In genomic region chr14:99505089-99505488, GRCh38 we compare ENCODE assay signal across 26 cellular contexts. TPM values are rescaled to one million over a fixed set of nuclear protein-coding genes. Genes with fewer than 3 reads are reported as not detected.
DNase-seq lines count a peak whose midpoint lies in the region; ATAC-seq, FAIRE-seq and TF ChIP-seq lines count a peak whose summit lies in the region.
"Had no signal": no experiment of that assay in that cellular context is flagged by ENCODE, and none has a peak within 500 bp of the region (broad histone marks: within the 10 kb centered on the region; RNA-seq: fewer than 3 reads in every experiment).

No MANE protein-coding gene starts in this region.

- H3K4me1 Mint-ChIP-seq in activated CD4-positive, alpha-beta T cell treated with anti-CD3 and anti-CD28 coated beads for 36 hours, result no peaks in the 10 kb centered on the region
- no peaks in the 10 kb centered on the region for H3K4me1 Mint-ChIP-seq in activated CD4-positive, alpha-beta T cell treated with anti-CD3 and anti-CD28 coated beads, Interleukin-2, amount 10 ng/mL, durations not matched to agents 24 days and 14 days
- H3K4me1 Mint-ChIP-seq in endothelial cell (ENCODE audit: unreplicated experiment), result peaks cover 8% of the 10 kb centered on the region
- peaks cover 8% of the 10 kb centered on the region for H3K4me1 Mint-ChIP-seq in activated CD4-positive, alpha-beta memory T cell treated with anti-CD3 and anti-CD28 coated beads for 36 hours (ENCODE audit: low read depth)

- H3K27ac ChIP-seq in HepG2 (ENCODE audit: extremely low read length, insufficient read depth, low read length) (no peak overlapping the region), right lobe of liver (no peak overlapping the region)
- H3K27ac ChIP-seq: 22Rv1; BLaER1 treated with 17β-estradiol and CSF1 and Interleukin-3, amounts not matched to agents 10 nM and 100 nM had no signal

- TF ChIP-seq EP300 in HepG2 (IDR thresholded peaks at IDR 0.05; ENCODE audit: low read depth in 2 of 2, low read length in 2 of 2) (no peak), HepG2 (CRISPR knock-in tag; IDR thresholded peaks at IDR 0.05; ENCODE audit: borderline replicate concordance) (no peak)

- no peak overlapping the region for H3K4me3 ChIP-seq in HepG2 (replicated peaks in 1 of 3; ENCODE audit: insufficient read depth in 1 of 3, low read depth in 2 of 3, low read length in 3 of 3)
- H3K4me3 ChIP-seq in right lobe of liver, result no peak overlapping the region
- H3K4me3 ChIP-seq: BLaER1 treated with 17β-estradiol and CSF1 and Interleukin-3, amounts not matched to agents 10 nM and 100 nM had no signal

- no peak overlapping the region for H3K9ac ChIP-seq in HepG2 (ENCODE audit: insufficient read depth, low read depth, low read length)
- H3K9ac ChIP-seq: BLaER1 treated with 17β-estradiol and CSF1 and Interleukin-3, amounts not matched to agents 10 nM and 100 nM had no signal

- in situ Hi-C loops in HepG2 (cut with HindIII; ENCODE audit: extremely low pct_ligation_motif_present, low pct_unique_long_range_greater_than_20kb), result no loop called here

- ATAC-seq in activated CD4-positive, alpha-beta T cell treated with anti-CD3 and anti-CD28 coated beads for 36 hours, result no peak
- no peak for ATAC-seq in HepG2
- no peak for ATAC-seq in right lobe of liver
- ATAC-seq: CD8-positive, alpha-beta T cell; PC-3 had no signal

- no peak overlapping the region for H3K4me3 Mint-ChIP-seq in activated CD4-positive, alpha-beta T cell treated with anti-CD3 and anti-CD28 coated beads for 36 hours
- H3K4me3 Mint-ChIP-seq in activated CD4-positive, alpha-beta T cell treated with anti-CD3 and anti-CD28 coated beads, Interleukin-2, amount 10 ng/mL, durations not matched to agents 24 days and 14 days, result no peak overlapping the region
- H3K4me3 Mint-ChIP-seq in endothelial cell (ENCODE audit: unreplicated experiment), result peak overlapping the region; percentile 28
- H3K4me3 Mint-ChIP-seq in activated CD4-positive, alpha-beta memory T cell treated with anti-CD3 and anti-CD28 coated beads for 36 hours, result no peak overlapping the region
- H3K4me3 Mint-ChIP-seq: CD8-positive, alpha-beta T cell had no signal

- 96% methylated on average over 5 of the region's 5 CpGs for WGBS in HepG2 (ENCODE audit: low lambda C conversion rate)
- WGBS in right lobe of liver (ENCODE audit: insufficient coverage, low coverage, low lambda C conversion rate, missing lambda C conversion rate), result 89% methylated on average over 5 of the region's 5 CpGs

- TSS peak; percentile 28 for BruUV-seq in HepG2 (replicated peaks; lab: Mats Ljungman, UMichigan)

- POLR2A ChIA-PET in activated CD4-positive, alpha-beta T cell treated with anti-CD3 and anti-CD28 coated beads for 36 hours (lab: Charles Lee), result no interaction called here
- POLR2A ChIA-PET in HepG2 (lab: Yijun Ruan, JAX), result no interaction called here
- POLR2A ChIA-PET in activated CD4-positive, alpha-beta memory T cell treated with anti-CD3 and anti-CD28 coated beads for 36 hours (lab: Charles Lee), result no interaction called here

- no peaks in the 10 kb centered on the region for H3K9me3 ChIP-seq in HepG2 (ENCODE audit: low read length)
- H3K9me3 ChIP-seq in right lobe of liver, result no peaks in the 10 kb centered on the region
- H3K9me3 ChIP-seq: BLaER1 treated with 17β-estradiol and CSF1 and Interleukin-3, amounts not matched to agents 10 nM and 100 nM had no signal

- no peaks in the 10 kb centered on the region for H3K27me3 Mint-ChIP-seq in activated CD4-positive, alpha-beta T cell treated with anti-CD3 and anti-CD28 coated beads for 36 hours
- no peaks in the 10 kb centered on the region for H3K27me3 Mint-ChIP-seq in activated CD4-positive, alpha-beta T cell treated with anti-CD3 and anti-CD28 coated beads, Interleukin-2, amount 10 ng/mL, durations not matched to agents 24 days and 14 days
- H3K27me3 Mint-ChIP-seq in endothelial cell (ENCODE audit: unreplicated experiment), result peaks cover 24% of the 10 kb centered on the region
- no peaks in the 10 kb centered on the region for H3K27me3 Mint-ChIP-seq in activated CD4-positive, alpha-beta memory T cell treated with anti-CD3 and anti-CD28 coated beads for 36 hours

- no peak for TF ChIP-seq RAD21 in HepG2 (CRISPR knock-in tag; IDR thresholded peaks at IDR 0.05)

- H3K4me1 ChIP-seq in HepG2 (ENCODE audit: insufficient read depth, low read length) (no peaks in the 10 kb centered on the region), right lobe of liver (peaks cover 0 to 10% (median 3%) of the 10 kb centered on the region in 4 donors)
- H3K4me1 ChIP-seq: BLaER1 treated with 17β-estradiol and CSF1 and Interleukin-3, amounts not matched to agents 10 nM and 100 nM had no signal

- no peaks in the 10 kb centered on the region; the same call in 1 of the 2 replicates for H4K20me1 ChIP-seq in HepG2 (ENCODE audit: insufficient read depth, low read length)

- H3K27me3 ChIP-seq in HepG2 (ENCODE audit: control insufficient read depth in 1 of 2, insufficient read depth in 2 of 2, low read length in 2 of 2) (no peaks in the 10 kb centered on the region), right lobe of liver (no peaks in the 10 kb centered on the region)
- H3K27me3 ChIP-seq: BLaER1 treated with 17β-estradiol and CSF1 and Interleukin-3, amounts not matched to agents 10 nM and 100 nM had no signal

- TF ChIP-seq POLR2A in HepG2 (IDR thresholded peaks at IDR 0.05; ENCODE audit: insufficient read depth in 1 of 2, low read depth in 2 of 2, low read length in 2 of 2) (no peak), right lobe of liver (IDR thresholded peaks at IDR 0.05) (no peak)

- H3K27ac Mint-ChIP-seq in activated CD4-positive, alpha-beta T cell treated with anti-CD3 and anti-CD28 coated beads for 36 hours, result peak overlapping the region; percentile 0
- no peak overlapping the region for H3K27ac Mint-ChIP-seq in activated CD4-positive, alpha-beta T cell treated with anti-CD3 and anti-CD28 coated beads, Interleukin-2, amount 10 ng/mL, durations not matched to agents 24 days and 14 days
- no peak overlapping the region for H3K27ac Mint-ChIP-seq in endothelial cell (ENCODE audit: unreplicated experiment)
- no peak overlapping the region for H3K27ac Mint-ChIP-seq in activated CD4-positive, alpha-beta memory T cell treated with anti-CD3 and anti-CD28 coated beads for 36 hours

- peaks cover 38 to 93% of the 10 kb centered on the region in 2 experiments; a peak in 4 of 5 replicates for H3K36me3 ChIP-seq in HepG2 (replicated peaks in 1 of 2; ENCODE audit: control insufficient read depth in 1 of 2, insufficient read depth in 2 of 2, low read length in 2 of 2)
- peaks cover 4 to 66% (median 27%) of the 10 kb centered on the region in 4 donors for H3K36me3 ChIP-seq in right lobe of liver

- peaks cover 53% of the 10 kb centered on the region for H3K36me3 Mint-ChIP-seq in activated CD4-positive, alpha-beta T cell treated with anti-CD3 and anti-CD28 coated beads for 36 hours (ENCODE audit: low read depth)
- peaks cover 70% of the 10 kb centered on the region for H3K36me3 Mint-ChIP-seq in activated CD4-positive, alpha-beta T cell treated with anti-CD3 and anti-CD28 coated beads, Interleukin-2, amount 10 ng/mL, durations not matched to agents 24 days and 14 days (ENCODE audit: low read depth)
- peaks cover 63% of the 10 kb centered on the region for H3K36me3 Mint-ChIP-seq in endothelial cell (ENCODE audit: low read depth, unreplicated experiment)
- peaks cover 65% of the 10 kb centered on the region for H3K36me3 Mint-ChIP-seq in activated CD4-positive, alpha-beta memory T cell treated with anti-CD3 and anti-CD28 coated beads for 36 hours

- no peak overlapping the region for H3K4me2 ChIP-seq in HepG2 (ENCODE audit: low read depth, low read length)
- H3K4me2 ChIP-seq: BLaER1 treated with 17β-estradiol and CSF1 and Interleukin-3, amounts not matched to agents 10 nM and 100 nM had no signal

- TF ChIP-seq CTCF in HepG2 (CRISPR knock-in tag; IDR thresholded peaks at IDR 0.05) (no peak), right lobe of liver (IDR thresholded peaks at IDR 0.05) (no peak), endothelial cell (IDR thresholded peaks at IDR 0.05; ENCODE audit: unreplicated experiment) (no peak)

- FAIRE-seq in HepG2 (lab: Jason Lieb, UNC), result no peak
- FAIRE-seq: GM18507, H1 had no signal

- no peak overlapping the region for H2AFZ ChIP-seq in HepG2 (ENCODE audit: low read length)

- DNase-seq in activated CD4-positive, alpha-beta T cell treated with anti-CD3 and anti-CD28 coated beads for 36 hours, result no peak
- DNase-seq in activated CD4-positive, alpha-beta T cell treated with anti-CD3 and anti-CD28 coated beads, Interleukin-2, amount 10 ng/mL, durations not matched to agents 24 days and 14 days, result no peak
- DNase-seq in HepG2 (ENCODE audit: low spot score) (no peak), right lobe of liver (no peak), endothelial cell (ENCODE audit: low spot score) (no peak), RKO (ENCODE audit: low spot score) (no peak), OCI-M2 (lab: John Stamatoyannopoulos, UW; ENCODE audit: unreplicated experiment) (no peak)
- DNase-seq in activated CD4-positive, alpha-beta memory T cell treated with anti-CD3 and anti-CD28 coated beads for 36 hours, result no peak
- DNase-seq: ACHN; Calu3; CD8-positive, alpha-beta T cell; DMS153; GDM1; MM.1S; NCI-H1048; NCI-H1417 treated with DMSO at 0.1 percent for 48 hours; NCI-H187; NCI-H446; NCI-H526 treated with DMSO at 0.1 percent for 48 hours; PC-3; RPMI8226; SHP77 had no signal

- CTCF ChIA-PET in activated CD4-positive, alpha-beta T cell treated with anti-CD3 and anti-CD28 coated beads for 36 hours (lab: Charles Lee), result interaction anchor here (0.7 kb wide), 1 partner anchor 12 kb away, joined by 3 read pairs; no protein-coding TSS in a partner anchor
- CTCF ChIA-PET in HepG2 (lab: Yijun Ruan, JAX; ENCODE audit: low intra/inter-chr PET ratio, low total read pairs), result no interaction called here
- CTCF ChIA-PET in activated CD4-positive, alpha-beta memory T cell treated with anti-CD3 and anti-CD28 coated beads for 36 hours (lab: Charles Lee), result no interaction called here

- H3K9me3 Mint-ChIP-seq in activated CD4-positive, alpha-beta T cell treated with anti-CD3 and anti-CD28 coated beads for 36 hours (ENCODE audit: low read depth), result no peaks in the 10 kb centered on the region
- H3K9me3 Mint-ChIP-seq in activated CD4-positive, alpha-beta T cell treated with anti-CD3 and anti-CD28 coated beads, Interleukin-2, amount 10 ng/mL, durations not matched to agents 24 days and 14 days, result no peaks in the 10 kb centered on the region
- H3K9me3 Mint-ChIP-seq in endothelial cell (ENCODE audit: unreplicated experiment), result no peaks in the 10 kb centered on the region
- H3K9me3 Mint-ChIP-seq in activated CD4-positive, alpha-beta memory T cell treated with anti-CD3 and anti-CD28 coated beads for 36 hours, result no peaks in the 10 kb centered on the region
- H3K9me3 Mint-ChIP-seq: CD8-positive, alpha-beta T cell had no signal

- intact Hi-C loops in activated CD4-positive, alpha-beta T cell treated with anti-CD3 and anti-CD28 coated beads for 36 hours (cut with DNase I, micrococcal nuclease), result no loop called here
- intact Hi-C loops in activated CD4-positive, alpha-beta T cell treated with anti-CD3 and anti-CD28 coated beads, Interleukin-2, amount 10 ng/mL, durations not matched to agents 24 days and 14 days (cut with micrococcal nuclease), result no loop called here
- intact Hi-C loops in HepG2 (cut with micrococcal nuclease; ENCODE audit: unreplicated experiment), result no loop called here
- intact Hi-C loops in right lobe of liver (cut with DNase I), result no loop called here
- intact Hi-C loops in activated CD4-positive, alpha-beta memory T cell treated with anti-CD3 and anti-CD28 coated beads for 36 hours (cut with micrococcal nuclease), result no loop called here

- H3K79me2 ChIP-seq in HepG2 (ENCODE audit: insufficient read depth, low read length), result no peaks in the 10 kb centered on the region

RNA-seq across cellular contexts. Expression of gene CCNK, which starts 23.9 kb away (rescaled TPM):
- 10 to 100 TPM; 93.7 to 96.2 TPM for total RNA-seq in activated CD4-positive, alpha-beta T cell treated with anti-CD3 and anti-CD28 coated beads for 36 hours
- 79.5 and 83.6 TPM in 2 replicates for total RNA-seq in activated CD4-positive, alpha-beta T cell treated with anti-CD3 and anti-CD28 coated beads, Interleukin-2, amount 10 ng/mL, durations not matched to agents 24 days and 14 days
- total RNA-seq in HepG2 (2016; rRNA removed; fragmentation: Illumina TruSeq; extraction: Trizol), result 9.7 and 16.5 TPM in 2 replicates
- total RNA-seq in HepG2 (2016; cell fraction: cytosol; rRNA removed; fragmentation: Illumina TruSeq; extraction: Trizol; ENCODE audit: low read depth), result 5.1 and 6.8 TPM in 2 replicates
- 10.3 and 17.3 TPM in 2 replicates for total RNA-seq in HepG2 (2016; cell fraction: insoluble cytoplasmic fraction; rRNA removed; fragmentation: Illumina TruSeq; extraction: Trizol)
- 17.8 and 18.8 TPM in 2 replicates for total RNA-seq in HepG2 (2016; cell fraction: membrane; rRNA removed; fragmentation: Illumina TruSeq; extraction: Trizol)
- total RNA-seq in HepG2 (2016; cell fraction: nucleus; rRNA removed; fragmentation: Illumina TruSeq; extraction: Trizol), result 27.1 and 31.3 TPM in 2 replicates
- 4.9 and 14.0 TPM in 2 replicates for polyA plus RNA-seq in HepG2 (2011; rRNA removed)
- 4.0 and 5.4 TPM in 2 replicates for polyA plus RNA-seq in HepG2 (2011; cell fraction: cytosol; rRNA removed)
- polyA plus RNA-seq in HepG2 (2011; cell fraction: nucleus; rRNA removed), result 10.8 and 10.9 TPM in 2 replicates
- 25.5 and 37.8 TPM in 2 replicates for polyA plus RNA-seq in HepG2 (2012)
- 13.3 and 14.2 TPM in 2 replicates for polyA plus RNA-seq in HepG2 (2016; cell fraction: cytosol; fragmentation: Illumina TruSeq; extraction: Trizol; ENCODE audit: low read depth)
- polyA plus RNA-seq in HepG2 (2016; cell fraction: insoluble cytoplasmic fraction; fragmentation: Illumina TruSeq; extraction: Trizol; ENCODE audit: low read depth), result 30.0 and 42.2 TPM in 2 replicates
- polyA plus RNA-seq in HepG2 (2016; cell fraction: membrane; fragmentation: Illumina TruSeq; extraction: Trizol; ENCODE audit: low read depth), result 26.4 and 33.9 TPM in 2 replicates
- polyA plus RNA-seq in HepG2 (2016; cell fraction: nucleus; fragmentation: Illumina TruSeq; extraction: Trizol; ENCODE audit: insufficient read depth, low read depth), result 35.3 and 41.4 TPM in 2 replicates
- polyA minus RNA-seq in HepG2 (2011; rRNA and poly(A)+ RNA removed; ENCODE audit: low replicate concordance), result 10.0 and 16.9 TPM in 2 replicates
- polyA minus RNA-seq in HepG2 (2011; cell fraction: cytosol; rRNA and poly(A)+ RNA removed), result 15.8 and 19.7 TPM in 2 replicates
- polyA minus RNA-seq in HepG2 (2011; cell fraction: nucleus; rRNA and poly(A)+ RNA removed), result 40.8 and 43.4 TPM in 2 replicates
- 10 to 100 TPM; 11.8 to 23.4 (median 15.4) TPM for total RNA-seq in right lobe of liver
- 79.8 TPM for total RNA-seq in endothelial cell (ENCODE audit: unreplicated experiment)
- 10 to 100 TPM; 86.6 to 90.4 TPM for total RNA-seq in activated CD4-positive, alpha-beta memory T cell treated with anti-CD3 and anti-CD28 coated beads for 36 hours

RNA-seq across cellular contexts. Expression of gene SETD3, which starts 24.4 kb away (rescaled TPM):
- total RNA-seq in activated CD4-positive, alpha-beta T cell treated with anti-CD3 and anti-CD28 coated beads for 36 hours, result 10 to 100 TPM; 51.5 to 62.3 TPM
- 57.9 and 59.0 TPM in 2 replicates for total RNA-seq in activated CD4-positive, alpha-beta T cell treated with anti-CD3 and anti-CD28 coated beads, Interleukin-2, amount 10 ng/mL, durations not matched to agents 24 days and 14 days
- total RNA-seq in HepG2 (2016; rRNA removed; fragmentation: Illumina TruSeq; extraction: Trizol) (67.1 and 71.2 TPM in 2 replicates), right lobe of liver (10 to 100 TPM; 24.7 to 42.0 (median 28.8) TPM), endothelial cell (ENCODE audit: unreplicated experiment) (67.4 TPM)
- 486 and 562 TPM in 2 replicates for total RNA-seq in HepG2 (2016; cell fraction: cytosol; rRNA removed; fragmentation: Illumina TruSeq; extraction: Trizol; ENCODE audit: low read depth)
- total RNA-seq in HepG2 (2016; cell fraction: insoluble cytoplasmic fraction; rRNA removed; fragmentation: Illumina TruSeq; extraction: Trizol), result 65.7 and 69.4 TPM in 2 replicates
- total RNA-seq in HepG2 (2016; cell fraction: membrane; rRNA removed; fragmentation: Illumina TruSeq; extraction: Trizol), result 174 and 189 TPM in 2 replicates
- total RNA-seq in HepG2 (2016; cell fraction: nucleus; rRNA removed; fragmentation: Illumina TruSeq; extraction: Trizol), result 32.6 and 38.0 TPM in 2 replicates
- 26.6 and 30.3 TPM in 2 replicates for polyA plus RNA-seq in HepG2 (2011; rRNA removed)
- polyA plus RNA-seq in HepG2 (2011; cell fraction: cytosol; rRNA removed), result 17.9 and 21.3 TPM in 2 replicates
- polyA plus RNA-seq in HepG2 (2011; cell fraction: nucleus; rRNA removed), result 9.0 and 9.6 TPM in 2 replicates
- polyA plus RNA-seq in HepG2 (2012), result 30.1 and 35.9 TPM in 2 replicates
- 31.4 and 32.0 TPM in 2 replicates for polyA plus RNA-seq in HepG2 (2016; cell fraction: cytosol; fragmentation: Illumina TruSeq; extraction: Trizol; ENCODE audit: low read depth)
- 60.4 and 64.7 TPM in 2 replicates for polyA plus RNA-seq in HepG2 (2016; cell fraction: insoluble cytoplasmic fraction; fragmentation: Illumina TruSeq; extraction: Trizol; ENCODE audit: low read depth)
- polyA plus RNA-seq in HepG2 (2016; cell fraction: membrane; fragmentation: Illumina TruSeq; extraction: Trizol; ENCODE audit: low read depth), result 47.6 and 54.1 TPM in 2 replicates
- polyA plus RNA-seq in HepG2 (2016; cell fraction: nucleus; fragmentation: Illumina TruSeq; extraction: Trizol; ENCODE audit: insufficient read depth, low read depth), result 32.3 and 34.4 TPM in 2 replicates
- 45.8 and 74.7 TPM in 2 replicates for polyA minus RNA-seq in HepG2 (2011; rRNA and poly(A)+ RNA removed; ENCODE audit: low replicate concordance)
- polyA minus RNA-seq in HepG2 (2011; cell fraction: cytosol; rRNA and poly(A)+ RNA removed), result 54.3 and 55.8 TPM in 2 replicates
- 34.1 and 34.2 TPM in 2 replicates for polyA minus RNA-seq in HepG2 (2011; cell fraction: nucleus; rRNA and poly(A)+ RNA removed)
- total RNA-seq in activated CD4-positive, alpha-beta memory T cell treated with anti-CD3 and anti-CD28 coated beads for 36 hours, result 10 to 100 TPM; 54.3 to 56.8 TPM
